ENCODE assay signal across 13 cellular contexts in the genomic region with DNA sequence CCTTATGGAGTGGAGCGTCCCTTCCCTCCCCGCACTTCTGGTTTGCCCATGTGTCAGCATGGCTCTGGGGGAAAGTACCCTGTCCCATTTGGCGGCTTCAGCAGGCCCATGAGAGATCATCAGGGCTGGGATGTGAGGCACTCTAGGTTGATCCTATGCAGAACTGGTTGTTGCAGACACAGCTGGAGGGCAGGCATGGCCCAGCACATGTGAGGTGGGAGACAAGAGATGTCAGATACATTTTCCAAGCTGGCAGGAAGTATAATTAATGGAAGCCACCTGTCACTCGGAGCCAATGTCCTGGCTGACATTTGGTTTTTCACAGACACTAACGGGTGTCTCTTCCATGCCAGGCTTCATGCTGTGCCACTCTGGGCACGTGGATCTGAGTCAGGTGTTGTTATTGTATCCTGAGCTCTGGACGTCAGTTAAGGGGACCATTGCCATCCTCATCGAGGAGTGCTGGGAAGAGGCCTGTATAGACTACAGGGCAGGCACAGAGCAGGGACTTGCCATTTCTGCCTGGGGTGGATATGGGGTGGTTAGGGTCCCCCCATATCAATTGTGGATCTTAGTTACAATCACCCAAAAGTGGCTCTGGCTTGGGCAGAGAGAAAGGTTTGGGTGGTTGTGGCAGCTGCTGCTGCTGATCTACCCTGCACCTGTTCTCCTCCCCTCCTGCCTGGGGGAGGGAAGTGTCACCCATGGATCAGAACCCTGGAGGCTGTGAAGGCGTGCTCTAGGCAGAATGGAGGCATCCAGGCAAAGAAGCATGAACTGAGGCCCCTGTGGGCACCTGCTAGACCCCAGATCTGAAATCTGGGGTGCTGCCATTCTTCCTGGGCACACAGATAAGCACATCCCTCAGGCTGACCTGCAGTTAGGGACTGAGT.
"Had no signal": no experiment of that assay in that cellular context is flagged by ENCODE, and none has a peak within 500 bp of the region (broad histone marks: within the 10 kb centered on the region; RNA-seq: fewer than 3 reads in every experiment).

No MANE protein-coding gene starts in this region.

- H3K4me3 ChIP-seq: tibial nerve had no signal

- DNase-seq: activated CD4-positive, alpha-beta memory T cell treated with anti-CD3 and anti-CD28 coated beads for 36 hours; activated CD4-positive, alpha-beta T cell treated with anti-CD3 and anti-CD28 coated beads for 48 hours; activated naive CD4-positive, alpha-beta T cell treated with anti-CD3 and anti-CD28 coated beads for 36 hours; activated naive CD8-positive, alpha-beta T cell treated with anti-CD3 and anti-CD28 coated beads, Interleukin-2, amount 10 ng/mL, durations not matched to agents 7 days and 5 days; activated T-cell treated with anti-CD3 and anti-CD28 coated beads, Interleukin-2, amount 50 U/mL, for 48 hours; amniotic stem cell; effector CD8-positive, alpha-beta T cell; erythroblast; foreskin fibroblast; left colon; stimulated activated CD4-positive, alpha-beta T cell treated with anti-CD3 and anti-CD28 coated beads, Interleukin-4, amount 100 ng/mL, for 4 hours; T-helper 2 cell had no signal

- ATAC-seq: left colon had no signal

- H3K4me1 ChIP-seq: tibial nerve had no signal

- H3K27me3 ChIP-seq: tibial nerve had no signal

- H3K27ac ChIP-seq: tibial nerve had no signal

- H3K36me3 ChIP-seq: tibial nerve had no signal
